Comparison of ENCODE assay signal across 1 cellular context in genomic region chr1:235127203-235127602, GRCh38.
TF ChIP-seq lines count a peak whose summit lies in the region.

No MANE protein-coding gene starts in this region.

TF ChIP-seq in H1, 55 proteins besides CTCF, POLR2A, EP300 and RAD21:
- TF ChIP-seq EZH2 (IDR thresholded peaks at IDR 0.05; ENCODE audit: low read depth, low read length, severe bottlenecking) (no peak), CHD7 (IDR thresholded peaks at IDR 0.05; ENCODE audit: insufficient replicate concordance, low read length) (no peak), SIN3A (conservative IDR thresholded peaks at IDR 0.05 in 1 of 2, IDR thresholded peaks at IDR 0.05 in 1 of 2; ENCODE audit: low read depth in 1 of 2, low read length in 2 of 2) (no peak), CBX8 (IDR thresholded peaks at IDR 0.05; ENCODE audit: borderline replicate concordance, low read depth, low read length) (no peak), NRF1 (IDR thresholded peaks at IDR 0.05; ENCODE audit: low read depth, low read length) (no peak)
TF ChIP-seq in H1: peak in this region for 0.
